Comparison of ENCODE assay signal across 9 cellular contexts in genomic region chr7:8418627-8419245, GRCh38. TPM values are rescaled to one million over a fixed set of nuclear protein-coding genes. Genes with fewer than 3 reads are reported as not detected.
A peak's percentile ranks its signal among the peaks of the same experiment; 100 is the strongest.
DNase-seq lines count a peak whose midpoint lies in the region; ATAC-seq and TF ChIP-seq lines count a peak whose summit lies in the region.
"Had no signal": no experiment of that assay in that cellular context is flagged by ENCODE, and none has a peak within 500 bp of the region (broad histone marks: within the 10 kb centered on the region; RNA-seq: fewer than 3 reads in every experiment).

No MANE protein-coding gene starts in this region.

- TF ChIP-seq POLR2A in gastrocnemius medialis (IDR thresholded peaks at IDR 0.05): no peak

- H3K27me3 ChIP-seq in gastrocnemius medialis (no peaks in the 10 kb centered on the region), aorta (ENCODE audit: control insufficient read depth in 1 of 2, insufficient read depth in 2 of 2, low read length in 1 of 2) (no peaks in the 10 kb centered on the region)

- DNase-seq in COR-L47 (lab: John Stamatoyannopoulos, UW) (peak; percentile 82), NCI-H226 (peak; percentile 44), globus pallidus (ENCODE audit: low spot score) (peak; percentile 76), gastrocnemius medialis (no peak), aorta (no peak)
- DNase-seq in activated CD4-positive, alpha-beta T cell treated with anti-CD3 and anti-CD28 coated beads, Interleukin-2, amount 50 U/mL, for 1 hour: peak; percentile 36

- H3K4me1 ChIP-seq in gastrocnemius medialis (no peaks in the 10 kb centered on the region), aorta (ENCODE audit: control insufficient read depth in 1 of 2, insufficient read depth in 2 of 2, low read length in 2 of 2) (no peaks in the 10 kb centered on the region)

- H3K36me3 ChIP-seq in gastrocnemius medialis: no peaks in the 10 kb centered on the region
- H3K36me3 ChIP-seq in aorta (ENCODE audit: control insufficient read depth in 1 of 2, insufficient read depth in 2 of 2, low read length in 1 of 2): no peaks in the 10 kb centered on the region

- 1 to 3% methylated on average over 1 of the region's 1 CpG for WGBS in aorta, 2 donors

- in situ Hi-C loops in gastrocnemius medialis (cut with MboI; ENCODE audit: low sequenced_read_pairs in 4 of 4): loop anchor here in 2 of 4 donors (10.0 to 25.0 kb wide), 2 partner anchors 1994 to 1996 kb away; no protein-coding TSS in a partner anchor

- intact Hi-C loops in gastrocnemius medialis (cut with DNase I; ENCODE audit: low total_unique reads) (loop anchor here (5.0 kb wide), 1 partner anchor 1994 kb away; no protein-coding TSS in a partner anchor), aorta (cut with DNase I) (no loop called here)

- no peaks in the 10 kb centered on the region for H3K9me3 ChIP-seq in gastrocnemius medialis
- no peaks in the 10 kb centered on the region for H3K9me3 ChIP-seq in aorta (ENCODE audit: control insufficient read depth, low read length)

- no peak overlapping the region for H3K27ac ChIP-seq in gastrocnemius medialis
- H3K27ac ChIP-seq in aorta (ENCODE audit: low read depth in 1 of 2, low read length in 2 of 2): no peak overlapping the region

- ATAC-seq in GM18858 (IDR thresholded peaks at IDR 0.05; ENCODE audit: unreplicated experiment) (peak; percentile 82), HG03097 (IDR thresholded peaks at IDR 0.05; ENCODE audit: low FRiP score, unreplicated experiment) (peak; percentile 71), gastrocnemius medialis (peak in 1 of 2 donors; percentile 56), aorta (ENCODE audit: low FRiP score) (no peak)

- no peak overlapping the region for H3K4me3 ChIP-seq in gastrocnemius medialis
- H3K4me3 ChIP-seq in aorta (ENCODE audit: low read length in 2 of 2): no peak overlapping the region

- peak; percentile 29 to 69 (median 33) for TF ChIP-seq CTCF in gastrocnemius medialis (IDR thresholded peaks at IDR 0.05 in 4 of 5, conservative IDR thresholded peaks at IDR 0.05 in 1 of 5)

RNA-seq across cellular contexts. Expression of gene NXPH1, which starts 14.7 kb away (rescaled TPM):
- not detected for total RNA-seq in gastrocnemius medialis
- not detected for total RNA-seq in aorta
- not detected for polyA plus RNA-seq in aorta
- polyA plus RNA-seq: adipose tissue had no signal

Comparison
In these comparisons a context has a peak if more than half of its experiments do, and no peak if none do; other contexts are left out.
1. DNase-seq: peak in COR-L47 (single experiment), NCI-H226 (single experiment), activated CD4-positive, alpha-beta T cell treated with anti-CD3 and anti-CD28 coated beads, Interleukin-2, amount 50 U/mL, for 1 hour (single experiment) and globus pallidus (single experiment); none in gastrocnemius medialis (0 of 2) and aorta (0 of 2).